Comparison of ENCODE assay signal across 8 cellular contexts in the genomic region with DNA sequence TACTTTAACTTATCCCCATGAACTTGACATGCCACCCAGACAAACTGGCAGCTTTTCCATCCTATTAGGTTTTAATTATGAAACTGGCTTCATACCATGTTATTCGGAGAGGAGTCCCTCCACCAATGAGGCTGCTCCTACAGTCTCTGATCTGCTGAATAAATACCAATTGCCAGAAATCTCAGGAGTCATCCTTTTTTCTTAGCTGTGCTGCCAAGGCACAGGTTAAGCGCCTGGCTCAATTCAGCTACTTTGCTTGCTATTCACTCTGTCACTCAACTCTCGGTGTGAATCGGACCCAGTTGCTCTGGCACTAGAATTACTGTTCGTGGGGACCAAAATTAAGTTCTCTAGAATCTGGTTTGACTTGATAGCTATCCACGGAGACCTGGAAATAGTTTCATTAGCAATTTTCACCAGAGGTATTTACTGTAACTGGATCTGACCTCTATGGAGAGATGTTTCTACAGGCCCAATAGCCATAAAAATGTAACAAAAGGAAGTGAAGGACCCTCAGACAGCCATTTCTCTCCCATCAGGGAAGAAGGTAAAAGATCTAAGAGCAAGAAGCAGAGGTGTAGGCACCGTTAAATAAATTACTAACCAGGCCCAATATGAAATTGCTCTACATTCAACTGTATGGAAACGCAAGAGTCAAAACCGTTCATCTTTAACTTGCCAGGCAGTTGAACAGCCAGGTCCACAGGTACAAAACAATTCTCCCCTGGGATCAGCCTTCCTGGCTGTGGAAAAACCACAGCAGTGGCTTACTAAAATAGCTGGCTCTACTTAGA. TPM values are rescaled to one million over a fixed set of nuclear protein-coding genes. Genes with fewer than 3 reads are reported as not detected.
DNase-seq lines count a peak whose midpoint lies in the region; ATAC-seq, FAIRE-seq and TF ChIP-seq lines count a peak whose summit lies in the region.

No MANE protein-coding gene starts in this region.

- H2AFZ ChIP-seq in endothelial cell of umbilical vein (ENCODE audit: low read depth, low read length) = no peak overlapping the region

- no peak overlapping the region for H3K4me3 ChIP-seq in RWPE2 (ENCODE audit: severe bottlenecking)
- no peak overlapping the region for H3K4me3 ChIP-seq in endothelial cell of umbilical vein (replicated peaks in 1 of 3; ENCODE audit: insufficient read depth in 1 of 3, low read depth in 1 of 3, low read length in 3 of 3)
- H3K4me3 ChIP-seq in rectal smooth muscle tissue (ENCODE audit: low read length) = no peak overlapping the region

- TF ChIP-seq POLR2A in endothelial cell of umbilical vein (IDR thresholded peaks at IDR 0.05; ENCODE audit: low read depth, low read length) = no peak

- POLR2A ChIA-PET in endothelial cell of umbilical vein (lab: Charles Lee) = no interaction called here

- CTCF ChIA-PET in endothelial cell of umbilical vein (lab: Charles Lee) = interaction anchor here (0.9 to 3.5 kb wide), 5 partner anchors 8 to 86 kb away, joined by 3 to 25 read pairs (median 4); no protein-coding TSS in a partner anchor

- BruUV-seq in endothelial cell of umbilical vein (replicated peaks; lab: Mats Ljungman, UMichigan) = no TSS peak

- TF ChIP-seq CTCF in RWPE2 (IDR thresholded peaks at IDR 0.05; ENCODE audit: poor library complexity, severe bottlenecking) (no peak), endothelial cell of umbilical vein (IDR thresholded peaks at IDR 0.05; ENCODE audit: extremely low read depth in 1 of 2, insufficient read depth in 1 of 2, low read depth in 1 of 2, low read length in 2 of 2) (no peak)

- no peaks in the 10 kb centered on the region for H4K20me1 ChIP-seq in endothelial cell of umbilical vein (replicated peaks; ENCODE audit: control insufficient read depth, extremely low read depth, insufficient read depth, low read length)

- H3K36me3 ChIP-seq in RWPE2 (ENCODE audit: low read depth) = peaks cover 38% of the 10 kb centered on the region
- H3K36me3 ChIP-seq in endothelial cell of umbilical vein (ENCODE audit: control insufficient read depth in 2 of 2, extremely low read depth in 1 of 2, insufficient read depth in 2 of 2, low read length in 2 of 2) = no peaks in the 10 kb centered on the region
- H3K36me3 ChIP-seq in rectal smooth muscle tissue (ENCODE audit: control insufficient read depth, insufficient read depth, low read length) = no peaks in the 10 kb centered on the region

- H3K9ac ChIP-seq in endothelial cell of umbilical vein (replicated peaks; ENCODE audit: extremely low read depth, insufficient read depth, low read length) (no peak overlapping the region), rectal smooth muscle tissue (ENCODE audit: low read length) (no peak overlapping the region)

- no peaks in the 10 kb centered on the region for H3K9me1 ChIP-seq in endothelial cell of umbilical vein (replicated peaks; ENCODE audit: control insufficient read depth, extremely low read depth, insufficient read depth, low read length)

- H3K79me2 ChIP-seq in endothelial cell of umbilical vein (ENCODE audit: control insufficient read depth, insufficient read depth, low read length) = peaks cover 81% of the 10 kb centered on the region

- dilution Hi-C loops in endothelial cell of umbilical vein (cut with MboI; ENCODE audit: extremely low pct_ligation_motif_present, low sequenced_read_pairs) = no loop called here

- H3K4me2 ChIP-seq in endothelial cell of umbilical vein (ENCODE audit: insufficient read depth, low read length) = peak overlapping the region; percentile 24

- FAIRE-seq in GM19239 (lab: Jason Lieb, UNC) = peak; percentile 40
- no peak for FAIRE-seq in endothelial cell of umbilical vein (lab: Jason Lieb, UNC)

- H3K27ac ChIP-seq in RWPE2 (ENCODE audit: poor library complexity, severe bottlenecking) (peak overlapping the region; percentile 94), endothelial cell of umbilical vein (ENCODE audit: insufficient read depth, low read depth, low read length) (peak overlapping the region; percentile 26), rectal smooth muscle tissue (ENCODE audit: low read depth, low read length) (peak overlapping the region; percentile 88)

- DNase-seq in GM19239 (ENCODE audit: insufficient read length, low spot score) (no peak), RWPE2 (ENCODE audit: low spot score) (no peak), endothelial cell of umbilical vein (ENCODE audit: low read depth, low spot score) (peak; percentile 18), HuH-7 (ENCODE audit: low spot score) (no peak), NCI-H146 (lab: John Stamatoyannopoulos, UW) (no peak)

- H3K27me3 ChIP-seq in RWPE2 (ENCODE audit: insufficient read depth, poor library complexity, severe bottlenecking) = no peaks in the 10 kb centered on the region
- H3K27me3 ChIP-seq in endothelial cell of umbilical vein (ENCODE audit: control insufficient read depth in 2 of 2, insufficient read depth in 2 of 2, low read length in 2 of 2) = no peaks in the 10 kb centered on the region
- H3K27me3 ChIP-seq in rectal smooth muscle tissue (ENCODE audit: control insufficient read depth, insufficient read depth, low read length) = no peaks in the 10 kb centered on the region

- H3K4me1 ChIP-seq in RWPE2 (ENCODE audit: insufficient read depth, poor library complexity, severe bottlenecking) (peaks cover 33% of the 10 kb centered on the region), endothelial cell of umbilical vein (ENCODE audit: control insufficient read depth, extremely low read depth, insufficient read depth, low read length) (peaks cover 39% of the 10 kb centered on the region), rectal smooth muscle tissue (ENCODE audit: control insufficient read depth, insufficient read depth, low read length) (peaks cover 37% of the 10 kb centered on the region)

- intact Hi-C loops in endothelial cell of umbilical vein (cut with micrococcal nuclease) = no loop called here

- H3K9me3 ChIP-seq in RWPE2 (ENCODE audit: severe bottlenecking) (no peaks in the 10 kb centered on the region), endothelial cell of umbilical vein (replicated peaks; ENCODE audit: control insufficient read depth, insufficient read depth, low read length) (no peaks in the 10 kb centered on the region)

- ATAC-seq in RWPE2 (ENCODE audit: low read depth) (0 out of 3 replicates have a peak, but pooled peaks have one; percentile 15), GM18517 (IDR thresholded peaks at IDR 0.05; ENCODE audit: unreplicated experiment) (no peak), GM18873 (IDR thresholded peaks at IDR 0.05; ENCODE audit: low FRiP score, unreplicated experiment) (no peak)

TF ChIP-seq in endothelial cell of umbilical vein, 7 proteins besides CTCF, POLR2A, EP300 and RAD21:
- TF ChIP-seq, protein P1, sequence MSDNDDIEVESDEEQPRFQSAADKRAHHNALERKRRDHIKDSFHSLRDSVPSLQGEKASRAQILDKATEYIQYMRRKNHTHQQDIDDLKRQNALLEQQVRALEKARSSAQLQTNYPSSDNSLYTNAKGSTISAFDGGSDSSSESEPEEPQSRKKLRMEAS (IDR thresholded peaks at IDR 0.05; ENCODE audit: insufficient read depth, insufficient read length) = no peak

RNA-seq across cellular contexts. Expression of a gene that starts 5.4 kb away (rescaled TPM):
- total RNA-seq in endothelial cell of umbilical vein = 56.4 and 63.9 TPM in 2 replicates
- polyA plus RNA-seq in endothelial cell of umbilical vein = 5.5 and 6.2 TPM in 2 replicates
- polyA plus RNA-seq in endothelial cell of umbilical vein (2011; cell fraction: cytosol; rRNA removed) = 9.7 and 10.9 TPM in 2 replicates
- 20.4 and 22.2 TPM in 2 replicates for polyA plus RNA-seq in endothelial cell of umbilical vein (2011; cell fraction: nucleus; rRNA removed)
- polyA plus RNA-seq in endothelial cell of umbilical vein (2012) = 21.3 and 33.9 TPM in 2 replicates
- 11.9 and 13.3 TPM in 2 replicates for polyA minus RNA-seq in endothelial cell of umbilical vein
- 9.5 TPM for polyA minus RNA-seq in endothelial cell of umbilical vein (2011; cell fraction: cytosol; rRNA and poly(A)+ RNA removed)
- polyA minus RNA-seq in endothelial cell of umbilical vein (2011; cell fraction: nucleus; rRNA and poly(A)+ RNA removed) = 12.1 and 13.1 TPM in 2 replicates

RNA-seq across cellular contexts. Expression of a gene that starts 22.5 kb away (rescaled TPM):
- total RNA-seq in endothelial cell of umbilical vein = 219 and 223 TPM in 2 replicates
- polyA plus RNA-seq in endothelial cell of umbilical vein = 145 and 165 TPM in 2 replicates
- polyA plus RNA-seq in endothelial cell of umbilical vein (2011; cell fraction: cytosol; rRNA removed) = 219 and 237 TPM in 2 replicates
- 101 and 130 TPM in 2 replicates for polyA plus RNA-seq in endothelial cell of umbilical vein (2011; cell fraction: nucleus; rRNA removed)
- polyA plus RNA-seq in endothelial cell of umbilical vein (2012) = 191 and 235 TPM in 2 replicates
- polyA minus RNA-seq in endothelial cell of umbilical vein = 107 and 111 TPM in 2 replicates
- 50.6 TPM for polyA minus RNA-seq in endothelial cell of umbilical vein (2011; cell fraction: cytosol; rRNA and poly(A)+ RNA removed)
- polyA minus RNA-seq in endothelial cell of umbilical vein (2011; cell fraction: nucleus; rRNA and poly(A)+ RNA removed) = 25.6 and 34.4 TPM in 2 replicates

RNA-seq across cellular contexts. Expression of a gene that starts 59.7 kb away (rescaled TPM):
- total RNA-seq in endothelial cell of umbilical vein = 40.4 and 43.1 TPM in 2 replicates
- 79.9 and 103 TPM in 2 replicates for polyA plus RNA-seq in endothelial cell of umbilical vein
- polyA plus RNA-seq in endothelial cell of umbilical vein (2011; cell fraction: cytosol; rRNA removed) = 23.0 and 33.0 TPM in 2 replicates
- 7.4 and 9.2 TPM in 2 replicates for polyA plus RNA-seq in endothelial cell of umbilical vein (2011; cell fraction: nucleus; rRNA removed)
- 13.1 and 28.1 TPM in 2 replicates for polyA plus RNA-seq in endothelial cell of umbilical vein (2012)
- 3.7 and 4.3 TPM in 2 replicates for polyA minus RNA-seq in endothelial cell of umbilical vein
- polyA minus RNA-seq in endothelial cell of umbilical vein (2011; cell fraction: cytosol; rRNA and poly(A)+ RNA removed) = 31.9 TPM
- 1.8 and 3.9 TPM in 2 replicates for polyA minus RNA-seq in endothelial cell of umbilical vein (2011; cell fraction: nucleus; rRNA and poly(A)+ RNA removed)

Comparison
In these comparisons a context has a peak if more than half of its experiments do, and no peak if none do; other contexts are left out.
1. H3K27ac ChIP-seq: peak in every context shown above with its lines; median percentile 94 in RWPE2; 88 in rectal smooth muscle tissue; 26 in endothelial cell of umbilical vein.